In the genomic region with DNA sequence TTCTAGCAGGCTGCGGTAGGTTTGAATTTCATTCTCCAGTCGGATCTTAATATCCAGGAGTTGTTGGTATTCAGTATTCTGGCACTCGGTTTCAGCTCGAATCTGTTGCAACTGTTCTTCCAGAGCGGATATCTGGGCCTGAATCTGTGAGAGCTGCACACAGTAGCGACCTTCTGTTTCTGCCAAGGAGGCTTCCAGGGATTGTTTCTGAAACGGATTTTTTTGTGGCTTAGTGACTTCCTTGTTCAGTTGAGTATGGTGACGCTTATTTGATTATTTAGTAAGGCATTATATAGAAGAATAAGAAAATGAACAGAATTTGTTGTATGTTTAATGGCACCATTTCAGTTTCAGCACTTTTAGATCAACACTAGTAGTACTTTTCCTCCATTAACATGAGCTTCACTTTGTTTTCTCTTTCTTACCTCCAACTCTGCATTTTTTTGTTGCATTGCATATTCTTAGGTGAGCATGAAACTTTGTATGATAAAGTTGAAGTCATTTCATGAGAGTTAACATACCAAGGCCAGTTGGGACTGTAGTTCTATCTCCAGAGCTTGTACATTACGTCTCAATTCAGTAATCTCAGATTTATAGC, we compare ENCODE assay signal across 8 cellular contexts. TPM values are rescaled to one million over a fixed set of nuclear protein-coding genes. Genes with fewer than 3 reads are reported as not detected.
DNase-seq lines count a peak whose midpoint lies in the region; ATAC-seq, FAIRE-seq and TF ChIP-seq lines count a peak whose summit lies in the region.

No MANE protein-coding gene starts in this region.

- H3K36me3 ChIP-seq in K562 (ENCODE audit: control insufficient read depth, insufficient read depth, low read length) (peaks cover 34% of the 10 kb centered on the region), stomach smooth muscle (ENCODE audit: control insufficient read depth in 2 of 2, insufficient read depth in 2 of 2, low read length in 2 of 2) (no peaks in the 10 kb centered on the region)

- H3K4me3 ChIP-seq in AG04449 (ENCODE audit: low read depth, low read length) (peak overlapping the region; percentile 71), HL-60 (replicated peaks; ENCODE audit: insufficient read depth, low read length) (peak overlapping the region; percentile 51), K562 (peak overlapping the region; percentile 67), stomach smooth muscle (ENCODE audit: low read length in 2 of 2) (peak overlapping the region; percentile 75 to 76)

- H4K20me1 ChIP-seq in K562 (replicated peaks; ENCODE audit: control insufficient read depth, insufficient read depth, low read length) = no peaks in the 10 kb centered on the region

- H3K79me2 ChIP-seq in K562 (ENCODE audit: control insufficient read depth, insufficient read depth, low read length) = peaks cover 69% of the 10 kb centered on the region

- peak overlapping the region; percentile 92 for H3K4me2 ChIP-seq in K562 (ENCODE audit: insufficient read depth, low read length)

- H3K4me1 ChIP-seq in K562 (replicated peaks in 1 of 2; ENCODE audit: control insufficient read depth in 2 of 2, insufficient read depth in 2 of 2, low read length in 2 of 2) (peaks cover 14 to 37% of the 10 kb centered on the region in 2 experiments), stomach smooth muscle (ENCODE audit: control insufficient read depth, insufficient read depth, low read length) (no peaks in the 10 kb centered on the region)

- CTCF ChIA-PET in AG04449 (lab: Yijun Ruan, JAX) = interaction anchor here (0.8 to 4.1 kb wide), 9 partner anchors 8 to 847 kb away, joined by 3 to 26 read pairs (median 12); no protein-coding TSS in a partner anchor
- CTCF ChIA-PET in K562 (lab: Yijun Ruan, JAX; ENCODE audit: low intra/inter-chr PET ratio) = interaction anchor here (0.6 kb wide), 1 partner anchor 837 kb away, joined by 3 read pairs; no protein-coding TSS in a partner anchor

- TF ChIP-seq EP300 in K562 (IDR thresholded peaks at IDR 0.05; ENCODE audit: low read length) = no peak

- DNase-seq in AG04449 (ENCODE audit: low read depth, low spot score) (no peak), HL-60 (ENCODE audit: low read depth in 1 of 2, low spot score in 1 of 2) (peak in 1 of 2 experiments; percentile 15), K562 (ENCODE audit: extremely low read depth in 1 of 4, low spot score in 3 of 4) (peak in 3 of 4 experiments; percentile 15 to 68 (median 49)), iris pigment epithelial cell (ENCODE audit: low read depth) (peak; percentile 53), KG1 (lab: John Stamatoyannopoulos, UW) (no peak)

- ATAC-seq in K562 = peak; percentile 72
- ATAC-seq in GM19328 (IDR thresholded peaks at IDR 0.05; ENCODE audit: unreplicated experiment) = no peak
- ATAC-seq in GM21786 (IDR thresholded peaks at IDR 0.05; ENCODE audit: unreplicated experiment) = no peak

- H3K27ac ChIP-seq in HL-60 (replicated peaks) = peak overlapping the region; percentile 56
- peak overlapping the region; percentile 99 for H3K27ac ChIP-seq in K562 (ENCODE audit: extremely low read depth, low read depth, low read length)
- H3K27ac ChIP-seq in stomach smooth muscle (ENCODE audit: low read length) = peak overlapping the region; percentile 12

- POLR2A ChIA-PET in AG04449 (lab: Yijun Ruan, JAX) = interaction anchor here (0.8 kb wide), 1 partner anchor 870 kb away, joined by 5 read pairs; no protein-coding TSS in a partner anchor
- POLR2A ChIA-PET in K562 (lab: Yijun Ruan, JAX) = interaction anchor here (0.7 to 2.0 kb wide), 12 partner anchors 8 to 875 kb away, joined by 3 to 14 read pairs (median 4); a partner anchor contains a TSS

- H3K9ac ChIP-seq in K562 (ENCODE audit: insufficient read depth in 1 of 2, low read depth in 2 of 2, low read length in 2 of 2) (peak overlapping the region; percentile 78 to 97), stomach smooth muscle (ENCODE audit: low read length in 2 of 2) (peak overlapping the region; percentile 50 to 62)

- WGBS in K562 (ENCODE audit: insufficient coverage, low coverage, missing lambda C conversion rate) = 0% methylated on average over 9 of the region's 9 CpGs

- peak overlapping the region; percentile 35; the same call in 1 of the 2 replicates for H2AFZ ChIP-seq in K562 (ENCODE audit: low read depth, low read length)

- TF ChIP-seq POLR2A in K562 (conservative IDR thresholded peaks at IDR 0.05) = peak; percentile 66

- peak; percentile 73 for FAIRE-seq in K562 (lab: Jason Lieb, UNC)

- H3K9me1 ChIP-seq in K562 (ENCODE audit: control insufficient read depth, insufficient read depth, low read length) = peaks cover 5% of the 10 kb centered on the region

- in situ Hi-C loops in K562 (cut with MboI) = no loop called here

- TSS peak; percentile 87 for BruUV-seq in K562 (replicated peaks; lab: Mats Ljungman, UMichigan)

- no peak for TF ChIP-seq RAD21 in K562 (CRISPR knock-in tag; conservative IDR thresholded peaks at IDR 0.05 in 1 of 2, IDR thresholded peaks at IDR 0.05 in 1 of 2)

- TF ChIP-seq CTCF in AG04449 (IDR thresholded peaks at IDR 0.05; ENCODE audit: insufficient read depth, low read length, missing control alignments) = no peak
- no peak for TF ChIP-seq CTCF in HL-60 (IDR thresholded peaks at IDR 0.05; ENCODE audit: insufficient read depth, low read length)
- TF ChIP-seq CTCF in K562 (IDR thresholded peaks at IDR 0.05 in 2 of 3, conservative IDR thresholded peaks at IDR 0.05 in 1 of 3; ENCODE audit: insufficient read depth in 2 of 3, low read depth in 1 of 3, low read length in 3 of 3) = no peak

- no peaks in the 10 kb centered on the region for H3K9me3 ChIP-seq in K562 (replicated peaks; ENCODE audit: control insufficient read depth, insufficient read depth, low read depth, low read length)
- H3K9me3 ChIP-seq in stomach smooth muscle (ENCODE audit: control insufficient read depth in 2 of 2, low read length in 2 of 2) = no peaks in the 10 kb centered on the region

- intact Hi-C loops in K562 (cut with micrococcal nuclease) = loop anchor here (1.0 to 5.0 kb wide), 2 partner anchors 9 to 848 kb away; no protein-coding TSS in a partner anchor

- H3K27me3 ChIP-seq in HL-60 (ENCODE audit: insufficient read depth, poor library complexity, severe bottlenecking) = no peaks in the 10 kb centered on the region
- no peaks in the 10 kb centered on the region for H3K27me3 ChIP-seq in K562 (ENCODE audit: control insufficient read depth in 2 of 2, insufficient read depth in 2 of 2, low read length in 2 of 2)
- no peaks in the 10 kb centered on the region for H3K27me3 ChIP-seq in stomach smooth muscle (ENCODE audit: control insufficient read depth in 1 of 2, insufficient read depth in 2 of 2, low read length in 2 of 2)

RNA-seq across cellular contexts. Expression of a gene that starts 2.8 kb away (rescaled TPM):
- total RNA-seq in K562 (2011; cell fraction: chromatin; rRNA removed; ENCODE audit: low replicate concordance) = 11.6 and 27.7 TPM in 2 replicates
- total RNA-seq in K562 (2011; cell fraction: nucleolus; rRNA removed) = 10.5 and 12.3 TPM in 2 replicates
- 19.1 and 28.6 TPM in 2 replicates for total RNA-seq in K562 (2011; cell fraction: nucleoplasm; rRNA removed)
- total RNA-seq in K562 (2014; rRNA removed) (64.0 and 70.5 TPM in 2 replicates), K562 (2014; rRNA removed; fragmentation: Illumina TruSeq; extraction: Trizol) (80.8 and 101 TPM in 2 replicates), K562 (2015; rRNA removed; fragmentation: Illumina TruSeq; extraction: Trizol) (45.7 and 51.0 TPM in 2 replicates), K562 (2021) (153 and 166 TPM in 2 replicates)
- polyA plus RNA-seq in K562 (2011; rRNA removed) (38.5 and 179 TPM in 2 replicates), K562 (2014; fragmentation: Illumina TruSeq; extraction: Trizol) (76.2 and 80.2 TPM in 2 replicates), K562 (2014; fragmentation: Nextera tagmentation; extraction: Ambion mirVana) (10 to 100 TPM; 47.0 to 54.6 TPM), K562 (2014; rRNA removed) (110 and 139 TPM in 2 replicates)
- 14.5 and 29.1 TPM in 2 replicates for polyA plus RNA-seq in K562 (2011; cell fraction: cytosol; rRNA removed)
- 13.4 and 14.2 TPM in 2 replicates for polyA plus RNA-seq in K562 (2011; cell fraction: nucleus; rRNA removed)
- polyA plus RNA-seq in K562 (2012) = 97.2 and 238 TPM in 2 replicates
- 5.6 and 37.3 TPM in 2 replicates for polyA minus RNA-seq in K562 (2011; rRNA and poly(A)+ RNA removed)
- polyA minus RNA-seq in K562 (2011; cell fraction: cytosol; rRNA and poly(A)+ RNA removed) = 6.6 and 21.6 TPM in 2 replicates
- polyA minus RNA-seq in K562 (2011; cell fraction: nucleus; rRNA and poly(A)+ RNA removed) = 2.4 and 4.8 TPM in 2 replicates

RNA-seq across cellular contexts. Expression of a gene that starts 19.9 kb away (rescaled TPM):
- not detected in 2 replicates for total RNA-seq in K562 (2011; cell fraction: chromatin; rRNA removed; ENCODE audit: low replicate concordance)
- total RNA-seq in K562 (2011; cell fraction: nucleolus; rRNA removed) = not detected in 2 replicates
- not detected in 2 replicates for total RNA-seq in K562 (2011; cell fraction: nucleoplasm; rRNA removed)
- not detected in 2 replicates for total RNA-seq in K562 (2014; rRNA removed)
- not detected in 2 replicates for total RNA-seq in K562 (2014; rRNA removed; fragmentation: Illumina TruSeq; extraction: Trizol)
- not detected in 2 replicates for total RNA-seq in K562 (2015; rRNA removed; fragmentation: Illumina TruSeq; extraction: Trizol)
- total RNA-seq in K562 (2021) = not detected in 2 replicates
- polyA plus RNA-seq in K562 (2011; rRNA removed) = not detected in 2 replicates
- not detected in 2 replicates for polyA plus RNA-seq in K562 (2011; cell fraction: cytosol; rRNA removed)
- polyA plus RNA-seq in K562 (2011; cell fraction: nucleus; rRNA removed) = not detected in 2 replicates
- not detected in 2 replicates for polyA plus RNA-seq in K562 (2012)
- polyA plus RNA-seq in K562 (2014; fragmentation: Illumina TruSeq; extraction: Trizol) = not detected in 2 replicates
- not detected for polyA plus RNA-seq in K562 (2014; fragmentation: Nextera tagmentation; extraction: Ambion mirVana)
- not detected in 2 replicates for polyA plus RNA-seq in K562 (2014; rRNA removed)
- polyA minus RNA-seq in K562 (2011; rRNA and poly(A)+ RNA removed) = not detected in 2 replicates
- not detected in 2 replicates for polyA minus RNA-seq in K562 (2011; cell fraction: cytosol; rRNA and poly(A)+ RNA removed)
- polyA minus RNA-seq in K562 (2011; cell fraction: nucleus; rRNA and poly(A)+ RNA removed) = not detected in 2 replicates

RNA-seq across cellular contexts. Expression of a gene that starts 37.3 kb away (rescaled TPM):
- total RNA-seq in K562 (2011; cell fraction: chromatin; rRNA removed; ENCODE audit: low replicate concordance) = not detected in 2 replicates
- not detected in 2 replicates for total RNA-seq in K562 (2011; cell fraction: nucleolus; rRNA removed)
- not detected in 2 replicates for total RNA-seq in K562 (2011; cell fraction: nucleoplasm; rRNA removed)
- total RNA-seq in K562 (2014; rRNA removed) (not detected in 2 replicates), K562 (2014; rRNA removed; fragmentation: Illumina TruSeq; extraction: Trizol) (not detected in 2 replicates), K562 (2015; rRNA removed; fragmentation: Illumina TruSeq; extraction: Trizol) (not detected in 2 replicates), K562 (2021) (0.11 TPM in 1 of 2 replicates, not detected in the other)
- polyA plus RNA-seq in K562 (2011; rRNA removed) (not detected in 2 replicates), K562 (2014; fragmentation: Illumina TruSeq; extraction: Trizol) (not detected in 2 replicates), K562 (2014; fragmentation: Nextera tagmentation; extraction: Ambion mirVana) (under 1 TPM in 1 of 2 experiments, not detected in 1; 0.10 TPM), K562 (2014; rRNA removed) (not detected in 2 replicates)
- polyA plus RNA-seq in K562 (2011; cell fraction: cytosol; rRNA removed) = not detected in 2 replicates
- not detected in 2 replicates for polyA plus RNA-seq in K562 (2011; cell fraction: nucleus; rRNA removed)
- not detected in 2 replicates for polyA plus RNA-seq in K562 (2012)
- not detected in 2 replicates for polyA minus RNA-seq in K562 (2011; rRNA and poly(A)+ RNA removed)
- not detected in 2 replicates for polyA minus RNA-seq in K562 (2011; cell fraction: cytosol; rRNA and poly(A)+ RNA removed)
- polyA minus RNA-seq in K562 (2011; cell fraction: nucleus; rRNA and poly(A)+ RNA removed) = not detected in 2 replicates

RNA-seq across cellular contexts. Expression of a gene that starts 47.4 kb away (rescaled TPM):
- total RNA-seq in K562 (2011; cell fraction: chromatin; rRNA removed; ENCODE audit: low replicate concordance) = 1.2 TPM in 1 of 2 replicates, not detected in the other
- total RNA-seq in K562 (2011; cell fraction: nucleolus; rRNA removed) = 1.3 TPM in 1 of 2 replicates, not detected in the other
- not detected in 2 replicates for total RNA-seq in K562 (2011; cell fraction: nucleoplasm; rRNA removed)
- total RNA-seq in K562 (2014; rRNA removed) = 6.2 and 7.5 TPM in 2 replicates
- total RNA-seq in K562 (2014; rRNA removed; fragmentation: Illumina TruSeq; extraction: Trizol) = 1.7 and 1.9 TPM in 2 replicates
- 2.3 and 3.1 TPM in 2 replicates for total RNA-seq in K562 (2015; rRNA removed; fragmentation: Illumina TruSeq; extraction: Trizol)
- total RNA-seq in K562 (2021) = 1.9 and 2.4 TPM in 2 replicates
- 0.63 and 0.91 TPM in 2 replicates for polyA plus RNA-seq in K562 (2011; rRNA removed)
- polyA plus RNA-seq in K562 (2011; cell fraction: cytosol; rRNA removed) = 0.74 and 1.6 TPM in 2 replicates
- 0.38 and 0.46 TPM in 2 replicates for polyA plus RNA-seq in K562 (2011; cell fraction: nucleus; rRNA removed)
- polyA plus RNA-seq in K562 (2012) = 3.5 and 4.4 TPM in 2 replicates
- polyA plus RNA-seq in K562 (2014; fragmentation: Illumina TruSeq; extraction: Trizol) = 2.2 and 2.9 TPM in 2 replicates
- polyA plus RNA-seq in K562 (2014; fragmentation: Nextera tagmentation; extraction: Ambion mirVana) = under 1 TPM; 0.18 to 0.53 TPM
- polyA plus RNA-seq in K562 (2014; rRNA removed) = 3.0 and 7.0 TPM in 2 replicates
- polyA minus RNA-seq in K562 (2011; rRNA and poly(A)+ RNA removed) = 0.18 and 0.42 TPM in 2 replicates
- polyA minus RNA-seq in K562 (2011; cell fraction: cytosol; rRNA and poly(A)+ RNA removed) = not detected in 2 replicates
- polyA minus RNA-seq in K562 (2011; cell fraction: nucleus; rRNA and poly(A)+ RNA removed) = 0.54 and 0.56 TPM in 2 replicates

RNA-seq across cellular contexts. Expression of a gene that starts 47.6 kb away (rescaled TPM):
- not detected in 2 replicates for total RNA-seq in K562 (2011; cell fraction: chromatin; rRNA removed; ENCODE audit: low replicate concordance)
- total RNA-seq in K562 (2011; cell fraction: nucleolus; rRNA removed) = not detected in 2 replicates
- total RNA-seq in K562 (2011; cell fraction: nucleoplasm; rRNA removed) = not detected in 2 replicates
- total RNA-seq in K562 (2014; rRNA removed) = not detected in 2 replicates
- not detected in 2 replicates for total RNA-seq in K562 (2014; rRNA removed; fragmentation: Illumina TruSeq; extraction: Trizol)
- total RNA-seq in K562 (2015; rRNA removed; fragmentation: Illumina TruSeq; extraction: Trizol) = not detected in 2 replicates
- not detected in 2 replicates for total RNA-seq in K562 (2021)
- polyA plus RNA-seq in K562 (2011; rRNA removed) = not detected in 2 replicates
- polyA plus RNA-seq in K562 (2011; cell fraction: cytosol; rRNA removed) = not detected in 2 replicates
- not detected in 2 replicates for polyA plus RNA-seq in K562 (2011; cell fraction: nucleus; rRNA removed)
- polyA plus RNA-seq in K562 (2012) = not detected in 2 replicates
- polyA plus RNA-seq in K562 (2014; fragmentation: Illumina TruSeq; extraction: Trizol) = not detected in 2 replicates
- not detected for polyA plus RNA-seq in K562 (2014; fragmentation: Nextera tagmentation; extraction: Ambion mirVana)
- polyA plus RNA-seq in K562 (2014; rRNA removed) = not detected in 2 replicates
- not detected in 2 replicates for polyA minus RNA-seq in K562 (2011; rRNA and poly(A)+ RNA removed)
- polyA minus RNA-seq in K562 (2011; cell fraction: cytosol; rRNA and poly(A)+ RNA removed) = not detected in 2 replicates
- not detected in 2 replicates for polyA minus RNA-seq in K562 (2011; cell fraction: nucleus; rRNA and poly(A)+ RNA removed)

Comparison
In these comparisons a context has a peak if more than half of its experiments do, and no peak if none do; other contexts are left out.
1. DNase-seq: peak in K562 (3 of 4) and iris pigment epithelial cell (single experiment); none in AG04449 (single experiment) and KG1 (single experiment).
2. H3K27ac ChIP-seq: peak in every context shown above with its lines; median percentile 99 in K562; 56 in HL-60; 12 in stomach smooth muscle.
3. Peak in every context shown above with its lines, with median percentiles within 50 percentile points of each other: H3K4me3 ChIP-seq.